1 cellular context compared by ENCODE assay signal in the genomic region with DNA sequence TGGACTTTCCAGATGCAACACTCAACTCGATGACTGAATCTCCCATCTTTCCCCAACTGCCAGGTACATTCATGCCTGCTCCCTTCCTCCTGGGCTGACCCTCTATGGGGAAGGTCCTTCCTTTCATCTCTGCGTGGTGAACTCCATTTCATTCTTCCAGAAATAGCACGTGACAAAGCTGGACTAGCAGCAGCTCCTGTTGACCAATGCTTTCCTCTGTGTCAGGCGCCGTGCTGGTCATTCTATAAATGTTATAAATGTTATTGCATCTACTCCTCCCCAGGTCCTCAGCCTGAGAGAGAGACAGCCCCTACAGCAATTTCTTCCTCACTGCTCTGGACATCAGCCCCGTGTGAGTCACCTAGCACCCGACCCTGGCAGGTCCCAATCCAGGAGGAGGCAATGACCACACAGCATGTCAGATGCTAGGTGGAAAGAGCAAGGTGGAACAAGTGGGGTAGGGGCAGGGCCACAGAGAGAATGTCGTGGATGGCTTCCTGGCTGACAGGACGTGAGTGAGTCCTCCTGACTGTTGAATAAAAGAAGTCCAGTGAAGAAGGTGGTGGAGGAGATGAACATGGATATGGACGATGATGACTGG.
TF ChIP-seq lines count a peak whose summit lies in the region.

No MANE protein-coding gene starts in this region.

TF ChIP-seq in HCT116, 20 proteins besides CTCF, POLR2A, EP300 and RAD21 (continued from another document):
- TF ChIP-seq, protein P1, sequence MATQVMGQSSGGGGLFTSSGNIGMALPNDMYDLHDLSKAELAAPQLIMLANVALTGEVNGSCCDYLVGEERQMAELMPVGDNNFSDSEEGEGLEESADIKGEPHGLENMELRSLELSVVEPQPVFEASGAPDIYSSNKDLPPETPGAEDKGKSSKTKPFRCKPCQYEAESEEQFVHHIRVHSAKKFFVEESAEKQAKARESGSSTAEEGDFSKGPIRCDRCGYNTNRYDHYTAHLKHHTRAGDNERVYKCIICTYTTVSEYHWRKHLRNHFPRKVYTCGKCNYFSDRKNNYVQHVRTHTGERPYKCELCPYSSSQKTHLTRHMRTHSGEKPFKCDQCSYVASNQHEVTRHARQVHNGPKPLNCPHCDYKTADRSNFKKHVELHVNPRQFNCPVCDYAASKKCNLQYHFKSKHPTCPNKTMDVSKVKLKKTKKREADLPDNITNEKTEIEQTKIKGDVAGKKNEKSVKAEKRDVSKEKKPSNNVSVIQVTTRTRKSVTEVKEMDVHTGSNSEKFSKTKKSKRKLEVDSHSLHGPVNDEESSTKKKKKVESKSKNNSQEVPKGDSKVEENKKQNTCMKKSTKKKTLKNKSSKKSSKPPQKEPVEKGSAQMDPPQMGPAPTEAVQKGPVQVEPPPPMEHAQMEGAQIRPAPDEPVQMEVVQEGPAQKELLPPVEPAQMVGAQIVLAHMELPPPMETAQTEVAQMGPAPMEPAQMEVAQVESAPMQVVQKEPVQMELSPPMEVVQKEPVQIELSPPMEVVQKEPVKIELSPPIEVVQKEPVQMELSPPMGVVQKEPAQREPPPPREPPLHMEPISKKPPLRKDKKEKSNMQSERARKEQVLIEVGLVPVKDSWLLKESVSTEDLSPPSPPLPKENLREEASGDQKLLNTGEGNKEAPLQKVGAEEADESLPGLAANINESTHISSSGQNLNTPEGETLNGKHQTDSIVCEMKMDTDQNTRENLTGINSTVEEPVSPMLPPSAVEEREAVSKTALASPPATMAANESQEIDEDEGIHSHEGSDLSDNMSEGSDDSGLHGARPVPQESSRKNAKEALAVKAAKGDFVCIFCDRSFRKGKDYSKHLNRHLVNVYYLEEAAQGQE (IDR thresholded peaks at IDR 0.05; ENCODE audit: low read depth) = no peak
- TF ChIP-seq SP1 (IDR thresholded peaks at IDR 0.05; ENCODE audit: low read depth) = no peak
